ENCODE assay signal across 14 cellular contexts in the genomic region with DNA sequence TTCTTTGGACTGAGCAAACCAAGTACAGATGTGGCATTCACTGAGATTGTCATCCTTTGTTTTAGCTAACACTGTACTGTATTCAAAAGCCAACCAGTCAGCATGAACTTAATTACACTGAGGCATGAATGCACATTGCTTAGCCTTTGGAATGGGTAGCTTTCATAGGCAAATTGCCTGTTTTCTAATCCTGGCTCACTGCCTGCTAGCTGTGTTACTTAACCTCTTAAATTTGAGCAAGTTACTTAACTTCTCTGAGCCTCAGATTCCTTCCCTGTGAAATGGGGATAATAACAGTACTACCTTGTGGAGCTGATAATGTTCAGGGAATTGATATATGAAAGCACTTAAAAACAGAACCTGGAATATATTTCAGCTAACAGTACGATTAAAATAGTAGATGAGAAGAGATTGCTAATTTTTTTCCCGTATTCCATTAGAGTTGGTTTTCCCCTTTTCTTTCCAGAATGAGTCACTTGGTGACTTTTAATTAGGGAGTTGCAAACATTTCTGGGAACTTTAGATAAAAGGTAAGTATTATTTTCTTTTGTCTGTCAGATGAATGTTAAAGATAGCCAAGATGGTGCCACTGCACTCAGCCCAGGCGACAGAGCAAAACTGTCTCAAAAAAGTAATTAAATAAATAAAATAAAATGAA. TPM values are rescaled to one million over a fixed set of nuclear protein-coding genes. Genes with fewer than 3 reads are reported as not detected.
DNase-seq lines count a peak whose midpoint lies in the region; ATAC-seq and TF ChIP-seq lines count a peak whose summit lies in the region.
"Had no signal": no experiment of that assay in that cellular context is flagged by ENCODE, and none has a peak within 500 bp of the region (broad histone marks: within the 10 kb centered on the region; RNA-seq: fewer than 3 reads in every experiment).

No MANE protein-coding gene starts in this region.

- TF ChIP-seq CTCF in AG10803 (conservative IDR thresholded peaks at IDR 0.05; ENCODE audit: low read length): no peak
- no peak for TF ChIP-seq CTCF in dorsolateral prefrontal cortex (IDR thresholded peaks at IDR 0.05 in 54 of 56, conservative IDR thresholded peaks at IDR 0.05 in 2 of 56; ENCODE audit: low read depth in 1 of 56, partially characterized antibody in 56 of 56)

- H3K9ac ChIP-seq in HUES6 (ENCODE audit: low read length): no peak overlapping the region

- H3K9me3 ChIP-seq in HUES6 (ENCODE audit: control insufficient read depth, insufficient read depth, low read depth, low read length): no peaks in the 10 kb centered on the region
- H3K9me3 ChIP-seq: pancreas had no signal

- peaks cover 14% of the 10 kb centered on the region for H3K4me1 ChIP-seq in HUES6 (ENCODE audit: control insufficient read depth, insufficient read depth, low read length)
- H3K4me1 ChIP-seq: pancreas had no signal

- H3K4me3 ChIP-seq in AG10803 (ENCODE audit: low read length): no peak overlapping the region
- no peak overlapping the region for H3K4me3 ChIP-seq in HUES6 (ENCODE audit: low read depth, low read length)
- peak overlapping the region in 5 of 59 donors; percentile 3 to 6 (median 5) for H3K4me3 ChIP-seq in dorsolateral prefrontal cortex
- H3K4me3 ChIP-seq: pancreas had no signal

- intact Hi-C loops in dorsolateral prefrontal cortex (cut with DNase I): no loop called here

- DNase-seq in AG10803 (ENCODE audit: low read depth): peak; percentile 85
- DNase-seq in dorsolateral prefrontal cortex: peak in 1 of 10 donors; percentile 25
- peak; percentile 5 to 21 for DNase-seq in lung microvascular endothelial cell (ENCODE audit: low read depth in 2 of 2)
- DNase-seq in stimulated activated naive CD8-positive, alpha-beta T cell treated with anti-CD3 and anti-CD28 coated beads, Interleukin-15, Interleukin-2, amounts not matched to agents 100 U/mL and 50 U/mL, for 24 hours: no peak
- no peak for DNase-seq in NCI-H748 treated with DMSO at 0.1 percent for 48 hours (lab: John Stamatoyannopoulos, UW)
- DNase-seq: activated CD8-positive, alpha-beta memory T cell treated with anti-CD3 and anti-CD28 coated beads, Interleukin-2, amount 10 ng/mL, durations not matched to agents 7 days and 5 days; activated naive CD4-positive, alpha-beta T cell treated with anti-CD3 and anti-CD28 coated beads for 36 hours; GF-D8; NCI-H2171 treated with DMSO at 0.1 percent for 48 hours; pancreas had no signal

- no peak for ATAC-seq in GM21619 (IDR thresholded peaks at IDR 0.05; ENCODE audit: unreplicated experiment)
- ATAC-seq in stimulated activated naive CD8-positive, alpha-beta T cell treated with anti-CD3 and anti-CD28 coated beads, Interleukin-15, Interleukin-2, amounts not matched to agents 100 U/mL and 50 U/mL, for 24 hours: no peak
- ATAC-seq in HG02870 (IDR thresholded peaks at IDR 0.05; ENCODE audit: unreplicated experiment): no peak
- ATAC-seq: activated CD8-positive, alpha-beta memory T cell treated with anti-CD3 and anti-CD28 coated beads, Interleukin-2, amount 10 ng/mL, durations not matched to agents 7 days and 5 days had no signal

- H3K36me3 ChIP-seq in HUES6 (ENCODE audit: control insufficient read depth, insufficient read depth, low read length): no peaks in the 10 kb centered on the region
- H3K36me3 ChIP-seq: pancreas had no signal

- H3K27ac ChIP-seq in HUES6 (ENCODE audit: low read depth, low read length): peak overlapping the region; percentile 60; the same call in 1 of the 2 replicates
- peak overlapping the region in 32 of 59 donors; percentile 1 to 86 (median 52) for H3K27ac ChIP-seq in dorsolateral prefrontal cortex
- H3K27ac ChIP-seq: C4-2B, pancreas had no signal

- H3K27me3 ChIP-seq in HUES6 (ENCODE audit: control insufficient read depth, insufficient read depth, low read length): no peaks in the 10 kb centered on the region
- no peaks in the 10 kb centered on the region for H3K27me3 ChIP-seq in dorsolateral prefrontal cortex
- H3K27me3 ChIP-seq: pancreas had no signal

RNA-seq across cellular contexts. Expression of gene ARRDC3, which starts 43.9 kb away (rescaled TPM):
- total RNA-seq in dorsolateral prefrontal cortex (100 to 1,000 TPM in 6 of 120 experiments, 10 to 100 TPM in 114; 19.2 to 154 (median 46.7) TPM), lung microvascular endothelial cell (61.0 and 95.6 TPM in 2 replicates)

Comparison
In these comparisons a context has a peak if more than half of its experiments do, and no peak if none do; other contexts are left out.
1. DNase-seq: peak in AG10803 (single experiment) and lung microvascular endothelial cell (2 of 2); none in stimulated activated naive CD8-positive, alpha-beta T cell treated with anti-CD3 and anti-CD28 coated beads, Interleukin-15, Interleukin-2, amounts not matched to agents 100 U/mL and 50 U/mL, for 24 hours (single experiment) and NCI-H748 treated with DMSO at 0.1 percent for 48 hours (single experiment).